In the genomic region with DNA sequence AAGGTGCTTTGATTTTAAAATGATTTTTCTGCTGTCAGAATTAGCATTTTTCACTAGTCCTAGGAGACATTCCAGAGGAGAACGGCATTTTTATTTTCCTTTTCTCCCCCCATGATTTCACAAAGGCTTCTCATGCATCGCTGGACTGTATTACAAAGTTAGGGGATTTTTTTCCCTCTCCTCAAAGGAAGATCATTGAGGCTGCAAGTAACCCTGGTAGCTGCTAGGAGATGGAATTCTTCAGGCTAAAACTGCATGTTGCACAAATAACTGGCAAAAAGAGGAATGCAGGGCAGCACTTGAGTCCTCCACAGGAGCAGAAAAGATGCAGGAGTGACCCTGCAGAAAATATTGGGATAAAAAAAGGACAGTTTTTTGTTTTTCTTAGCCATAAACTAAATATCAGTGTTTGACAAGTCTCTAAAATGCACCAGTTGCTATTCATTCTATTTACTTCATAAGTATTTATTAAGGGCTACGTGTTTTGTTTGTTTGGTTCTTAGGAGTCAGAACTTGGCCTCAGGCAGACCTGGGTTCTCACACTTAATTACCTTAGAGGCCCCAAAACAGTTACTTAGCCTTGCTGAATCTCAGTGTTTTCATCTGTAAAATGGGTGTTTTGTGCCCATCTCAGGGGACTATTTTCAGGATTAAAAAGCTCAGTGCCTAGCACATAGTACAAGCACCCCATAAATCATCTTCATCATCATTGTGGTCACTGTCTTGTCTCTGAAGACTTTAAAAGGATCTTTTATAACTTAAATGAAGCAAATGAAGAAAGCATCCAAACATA, we compare ENCODE assay signal across 23 cellular contexts.
DNase-seq lines count a peak whose midpoint lies in the region; ATAC-seq and TF ChIP-seq lines count a peak whose summit lies in the region.
"Had no signal": no experiment of that assay in that cellular context is flagged by ENCODE, and none has a peak within 500 bp of the region (broad histone marks: within the 10 kb centered on the region; RNA-seq: fewer than 3 reads in every experiment).

No MANE protein-coding gene starts in this region.

- H3K27me3 Mint-ChIP-seq in activated T-cell treated with anti-CD3 and anti-CD28 coated beads, Interleukin-2, amount 50 U/mL, for 24 hours = peaks cover 27% of the 10 kb centered on the region

- no peaks in the 10 kb centered on the region; the same call in 1 of the 2 replicates for H3K27me3 ChIP-seq in HUES6 (ENCODE audit: control insufficient read depth, insufficient read depth, low read length)
- H3K27me3 ChIP-seq: uterus had no signal

- H3K4me1 Mint-ChIP-seq in activated T-cell treated with anti-CD3 and anti-CD28 coated beads, Interleukin-2, amount 50 U/mL, for 24 hours (ENCODE audit: low read depth) = no peaks in the 10 kb centered on the region
- H3K4me1 Mint-ChIP-seq: activated CD4-positive, alpha-beta T cell treated with anti-CD3 and anti-CD28 coated beads for 36 hours; central memory CD8-positive, alpha-beta T cell had no signal

- H3K27ac Mint-ChIP-seq in activated T-cell treated with anti-CD3 and anti-CD28 coated beads, Interleukin-2, amount 50 U/mL, for 24 hours = no peak overlapping the region
- H3K27ac Mint-ChIP-seq: activated CD4-positive, alpha-beta T cell treated with anti-CD3 and anti-CD28 coated beads for 36 hours had no signal

- ATAC-seq in HG02852 (IDR thresholded peaks at IDR 0.05; ENCODE audit: unreplicated experiment) (no peak), HG02798 (IDR thresholded peaks at IDR 0.05; ENCODE audit: poor library complexity, unreplicated experiment) (no peak), GM18517 (IDR thresholded peaks at IDR 0.05; ENCODE audit: unreplicated experiment) (no peak)
- ATAC-seq: activated CD4-positive, alpha-beta T cell treated with anti-CD3 and anti-CD28 coated beads for 36 hours had no signal

- H3K9me3 ChIP-seq in HUES6 (ENCODE audit: control insufficient read depth, insufficient read depth, low read depth, low read length) = no peaks in the 10 kb centered on the region
- H3K9me3 ChIP-seq: heart right ventricle, sigmoid colon, stomach, uterus had no signal

- TF ChIP-seq CTCF in coronary artery (IDR thresholded peaks at IDR 0.05) = no peak

- H3K4me3 Mint-ChIP-seq in activated T-cell treated with anti-CD3 and anti-CD28 coated beads, Interleukin-2, amount 50 U/mL, for 24 hours = no peak overlapping the region
- H3K4me3 Mint-ChIP-seq: activated CD4-positive, alpha-beta T cell treated with anti-CD3 and anti-CD28 coated beads for 36 hours; central memory CD8-positive, alpha-beta T cell had no signal

- H3K36me3 Mint-ChIP-seq in activated T-cell treated with anti-CD3 and anti-CD28 coated beads, Interleukin-2, amount 50 U/mL, for 24 hours (ENCODE audit: low read depth) = no peaks in the 10 kb centered on the region

- DNase-seq in coronary artery (ENCODE audit: low spot score) = no peak
- DNase-seq in left kidney (ENCODE audit: low read depth, low spot score) = peak; percentile 66
- peak; percentile 52 for DNase-seq in retina
- no peak for DNase-seq in activated T-cell treated with anti-CD3 and anti-CD28 coated beads, Interleukin-2, amount 50 U/mL, for 24 hours
- DNase-seq: activated CD4-positive, alpha-beta T cell treated with anti-CD3 and anti-CD28 coated beads for 36 hours; activated gamma-delta T cell; amniotic stem cell; heart right ventricle; IMR-90; kidney; MM.1S; NCI-H1930; NCI-H446; NK-92 treated with Interleukin-12 subunit alpha and Interleukin-12 subunit beta, amount 100 ng/mL, for 24 hours; sigmoid colon; stimulated activated CD4-positive, alpha-beta T cell treated with anti-CD3 and anti-CD28 coated beads, Interleukin-1b, Interleukin-23, amount 100 ng/mL, for 48 hours; stomach; uterus had no signal

- H3K27ac ChIP-seq in HUES6 (ENCODE audit: low read depth, low read length) (peak overlapping the region; percentile 80; the same call in 1 of the 2 replicates), coronary artery (peak overlapping the region in 1 of 2 donors; percentile 82)
- H3K27ac ChIP-seq: heart right ventricle, stomach had no signal

- H3K9me3 Mint-ChIP-seq in activated T-cell treated with anti-CD3 and anti-CD28 coated beads, Interleukin-2, amount 50 U/mL, for 24 hours = peaks cover 6% of the 10 kb centered on the region

- H3K9ac ChIP-seq in HUES6 (ENCODE audit: low read length) = peak overlapping the region; percentile 82

- peaks cover 23% of the 10 kb centered on the region for H3K4me1 ChIP-seq in HUES6 (ENCODE audit: control insufficient read depth, insufficient read depth, low read length)
- H3K4me1 ChIP-seq: uterus had no signal

- H3K4me3 ChIP-seq in HUES6 (ENCODE audit: low read depth, low read length) = peak overlapping the region; percentile 75
- peak overlapping the region; percentile 77 for H3K4me3 ChIP-seq in coronary artery

- no peaks in the 10 kb centered on the region for H3K36me3 ChIP-seq in HUES6 (ENCODE audit: control insufficient read depth, insufficient read depth, low read length)
- H3K36me3 ChIP-seq: heart right ventricle, sigmoid colon, stomach, uterus had no signal

Comparison
In these comparisons a context has a peak if more than half of its experiments do, and no peak if none do; other contexts are left out.
1. DNase-seq: peak in left kidney (single experiment) and retina (single experiment); none in coronary artery (single experiment) and activated T-cell treated with anti-CD3 and anti-CD28 coated beads, Interleukin-2, amount 50 U/mL, for 24 hours (single experiment).